In the genomic region with DNA sequence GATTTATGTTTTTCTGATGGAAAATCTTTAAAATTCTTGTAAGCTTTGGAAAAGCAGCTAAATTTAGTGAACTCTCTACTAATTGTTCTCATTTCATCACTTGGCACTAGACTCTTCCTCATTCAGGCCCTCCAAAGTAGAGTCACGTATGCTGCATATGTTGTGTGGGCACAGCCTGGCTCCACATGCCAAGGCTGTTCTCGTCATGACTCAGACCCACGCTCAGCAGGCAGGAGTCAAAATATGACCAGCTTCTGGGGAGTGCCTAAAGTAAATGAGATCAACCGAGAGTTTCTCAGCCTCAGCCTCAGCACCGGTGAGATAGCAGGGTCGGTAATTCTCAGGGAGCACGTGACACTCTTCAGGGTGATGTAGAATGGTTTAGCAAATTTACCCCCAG, we compare ENCODE assay signal across 19 cellular contexts.
A peak's percentile ranks its signal among the peaks of the same experiment; 100 is the strongest.
DNase-seq lines count a peak whose midpoint lies in the region; ATAC-seq and TF ChIP-seq lines count a peak whose summit lies in the region.
"Had no signal": no experiment of that assay in that cellular context is flagged by ENCODE, and none has a peak within 500 bp of the region (broad histone marks: within the 10 kb centered on the region; RNA-seq: fewer than 3 reads in every experiment).

No MANE protein-coding gene starts in this region.

- H3K4me1 Mint-ChIP-seq in activated CD4-positive, alpha-beta T cell treated with anti-CD3 and anti-CD28 coated beads for 36 hours = no peaks in the 10 kb centered on the region
- H3K4me1 Mint-ChIP-seq: CD4-positive, CD25-positive, alpha-beta regulatory T cell; stimulated activated naive CD8-positive, alpha-beta T cell treated with anti-CD3 and anti-CD28 coated beads, Interleukin-15, amount 100 ng/mL, for 72 hours; T-cell had no signal

- no peaks in the 10 kb centered on the region for H4K20me1 ChIP-seq in smooth muscle cell (ENCODE audit: low read depth)

- H3K27ac Mint-ChIP-seq in activated CD4-positive, alpha-beta T cell treated with anti-CD3 and anti-CD28 coated beads for 36 hours = no peak overlapping the region
- H3K27ac Mint-ChIP-seq: CD4-positive, CD25-positive, alpha-beta regulatory T cell; effector memory CD8-positive, alpha-beta T cell; nephron progenitor cell; stimulated activated naive CD8-positive, alpha-beta T cell treated with anti-CD3 and anti-CD28 coated beads, Interleukin-15, amount 100 ng/mL, for 72 hours; T-cell had no signal

- H3K27me3 ChIP-seq in adipocyte (replicated peaks; ENCODE audit: control insufficient read depth, insufficient read depth, low read length) (no peaks in the 10 kb centered on the region), smooth muscle cell (ENCODE audit: low read depth) (no peaks in the 10 kb centered on the region)
- H3K27me3 ChIP-seq: adrenal gland, heart left ventricle, left lung had no signal

- H3K4me3 ChIP-seq in adipocyte (ENCODE audit: low read length) (no peak overlapping the region), fibroblast of pulmonary artery (replicated peaks; ENCODE audit: low read depth, low read length) (no peak overlapping the region), smooth muscle cell (no peak overlapping the region)
- H3K4me3 ChIP-seq: adrenal gland, heart left ventricle, left lung had no signal

- DNase-seq in HS-5 (ENCODE audit: low read depth) (peak; percentile 65), adipocyte (ENCODE audit: low read depth) (peak; percentile 8), fibroblast of pulmonary artery (ENCODE audit: low read depth) (peak; percentile 10), smooth muscle cell (lab: John Stamatoyannopoulos, UW; ENCODE audit: unreplicated experiment) (no peak)
- DNase-seq in activated CD4-positive, alpha-beta T cell treated with anti-CD3 and anti-CD28 coated beads for 36 hours = no peak
- DNase-seq: activated T-cell treated with anti-CD3 and anti-CD28 coated beads, Interleukin-2, amount 50 U/mL, for 1 hour; adrenal gland; CD4-positive, CD25-positive, alpha-beta regulatory T cell; effector memory CD8-positive, alpha-beta T cell; GOT3; heart left ventricle; left lung; NCI-H2171; nephron progenitor cell; stimulated activated naive CD8-positive, alpha-beta T cell treated with anti-CD3 and anti-CD28 coated beads, Interleukin-15, amount 100 ng/mL, for 72 hours; T-cell had no signal

- H3K9ac ChIP-seq in adipocyte (ENCODE audit: low read length) = no peak overlapping the region
- no peak overlapping the region for H3K9ac ChIP-seq in smooth muscle cell (ENCODE audit: low read depth)

- POLR2A ChIA-PET in activated CD4-positive, alpha-beta T cell treated with anti-CD3 and anti-CD28 coated beads for 36 hours (lab: Charles Lee) = no interaction called here

- H3K79me2 ChIP-seq in smooth muscle cell (ENCODE audit: low read depth) = no peaks in the 10 kb centered on the region

- H3K4me1 ChIP-seq in adipocyte (ENCODE audit: control insufficient read depth, insufficient read depth, low read length) (no peaks in the 10 kb centered on the region), smooth muscle cell (ENCODE audit: low read depth) (peaks cover 3% of the 10 kb centered on the region)
- H3K4me1 ChIP-seq: adrenal gland, heart left ventricle, left lung had no signal

- intact Hi-C loops in activated CD4-positive, alpha-beta T cell treated with anti-CD3 and anti-CD28 coated beads for 36 hours (cut with DNase I, micrococcal nuclease) = no loop called here

- no peaks in the 10 kb centered on the region for H3K27me3 Mint-ChIP-seq in activated CD4-positive, alpha-beta T cell treated with anti-CD3 and anti-CD28 coated beads for 36 hours
- H3K27me3 Mint-ChIP-seq: CD4-positive, CD25-positive, alpha-beta regulatory T cell; effector memory CD8-positive, alpha-beta T cell; stimulated activated naive CD8-positive, alpha-beta T cell treated with anti-CD3 and anti-CD28 coated beads, Interleukin-15, amount 100 ng/mL, for 72 hours; T-cell had no signal

- WGBS in smooth muscle cell (ENCODE audit: low lambda C conversion rate) = 46% methylated on average over 7 of the region's 7 CpGs

- no peaks in the 10 kb centered on the region for H3K36me3 ChIP-seq in adipocyte (ENCODE audit: control insufficient read depth, insufficient read depth, low read length, severe bottlenecking)
- no peaks in the 10 kb centered on the region for H3K36me3 ChIP-seq in smooth muscle cell (ENCODE audit: low read depth)
- H3K36me3 ChIP-seq: adrenal gland, heart left ventricle, left lung had no signal

- peaks cover 5% of the 10 kb centered on the region for H3F3A ChIP-seq in smooth muscle cell (ENCODE audit: low read depth)

- H3K4me3 Mint-ChIP-seq in activated CD4-positive, alpha-beta T cell treated with anti-CD3 and anti-CD28 coated beads for 36 hours = no peak overlapping the region
- H3K4me3 Mint-ChIP-seq: CD4-positive, CD25-positive, alpha-beta regulatory T cell; effector memory CD8-positive, alpha-beta T cell; nephron progenitor cell; stimulated activated naive CD8-positive, alpha-beta T cell treated with anti-CD3 and anti-CD28 coated beads, Interleukin-15, amount 100 ng/mL, for 72 hours; T-cell had no signal

- no peaks in the 10 kb centered on the region for H3K9me3 ChIP-seq in adipocyte (ENCODE audit: control insufficient read depth, low read length)
- H3K9me3 ChIP-seq in smooth muscle cell (replicated peaks; ENCODE audit: low read depth) = no peaks in the 10 kb centered on the region
- H3K9me3 ChIP-seq: adrenal gland, heart left ventricle, left lung had no signal

- TF ChIP-seq CTCF in fibroblast of pulmonary artery (IDR thresholded peaks at IDR 0.05; ENCODE audit: low read length, missing control alignments) = no peak
- TF ChIP-seq CTCF in smooth muscle cell (IDR thresholded peaks at IDR 0.05; ENCODE audit: borderline replicate concordance, insufficient read depth, poor library complexity, severe bottlenecking) = no peak

- no peaks in the 10 kb centered on the region for H3K9me3 Mint-ChIP-seq in activated CD4-positive, alpha-beta T cell treated with anti-CD3 and anti-CD28 coated beads for 36 hours (ENCODE audit: low read depth)
- H3K9me3 Mint-ChIP-seq: nephron progenitor cell had no signal

- H3K4me2 ChIP-seq in smooth muscle cell = peak overlapping the region; percentile 15

- CTCF ChIA-PET in activated CD4-positive, alpha-beta T cell treated with anti-CD3 and anti-CD28 coated beads for 36 hours (lab: Charles Lee) = interaction anchor here (0.7 kb wide), 1 partner anchor 10 kb away, joined by 3 read pairs; no protein-coding TSS in a partner anchor

- no peak overlapping the region for H2AFZ ChIP-seq in smooth muscle cell (ENCODE audit: low read depth)

- no peak for ATAC-seq in activated CD4-positive, alpha-beta T cell treated with anti-CD3 and anti-CD28 coated beads for 36 hours
- no peak for ATAC-seq in GM21390 (IDR thresholded peaks at IDR 0.05; ENCODE audit: unreplicated experiment)
- ATAC-seq in GM21786 (IDR thresholded peaks at IDR 0.05; ENCODE audit: unreplicated experiment) = no peak
- ATAC-seq: effector memory CD8-positive, alpha-beta T cell; heart left ventricle; left lung; stimulated activated naive CD8-positive, alpha-beta T cell treated with anti-CD3 and anti-CD28 coated beads, Interleukin-15, amount 100 ng/mL, for 72 hours; T-cell had no signal

- H3K36me3 Mint-ChIP-seq in activated CD4-positive, alpha-beta T cell treated with anti-CD3 and anti-CD28 coated beads for 36 hours (ENCODE audit: low read depth) = no peaks in the 10 kb centered on the region
- H3K36me3 Mint-ChIP-seq: CD4-positive, CD25-positive, alpha-beta regulatory T cell; T-cell had no signal

- peak overlapping the region; percentile 46 for H3K27ac ChIP-seq in smooth muscle cell (ENCODE audit: low read depth)
- H3K27ac ChIP-seq: adrenal gland, heart left ventricle, HL-60, left lung had no signal

Comparison
In these comparisons a context has a peak if more than half of its experiments do, and no peak if none do; other contexts are left out.
1. DNase-seq: peak in HS-5 (single experiment), adipocyte (single experiment) and fibroblast of pulmonary artery (single experiment); none in smooth muscle cell (single experiment) and activated CD4-positive, alpha-beta T cell treated with anti-CD3 and anti-CD28 coated beads for 36 hours (single experiment).